ENCODE assay signal across 30 cellular contexts in genomic region chr18:22639626-22640025, GRCh38.
"Had no signal": no experiment of that assay in that cellular context is flagged by ENCODE, and none has a peak within 500 bp of the region (broad histone marks: within the 10 kb centered on the region; RNA-seq: fewer than 3 reads in every experiment).

No MANE protein-coding gene starts in this region.

- H3K9ac ChIP-seq: parathyroid adenoma had no signal

- H3K27me3 ChIP-seq: right atrium auricular region, uterus had no signal

- H3K4me2 ChIP-seq: smooth muscle cell had no signal

- H3K4me1 Mint-ChIP-seq: activated B cell treated with CpG ODN at 0.5 μM for 24 hours; activated CD8-positive, alpha-beta memory T cell treated with anti-CD3 and anti-CD28 coated beads, Interleukin-2, amount 10 ng/mL, durations not matched to agents 7 days and 5 days; activated naive CD4-positive, alpha-beta T cell treated with anti-CD3 and anti-CD28 coated beads, Interleukin-2, amount 50 U/mL, for 24 hours; activated naive CD8-positive, alpha-beta T cell treated with anti-CD3 and anti-CD28 coated beads, Interleukin-2, amount 50 U/mL, for 24 hours; naive B cell; stimulated activated memory B cell treated with anti-CD40 and anti-IgM and Interleukin-4, amounts not matched to agents 10 μg/mL and 1 μg/mL and 100 μg/mL, for 72 hours; stimulated activated naive CD8-positive, alpha-beta T cell treated with anti-CD3 and anti-CD28 coated beads, Interleukin-15, amount 100 ng/mL, for 72 hours had no signal

- DNase-seq: activated B cell treated with CpG ODN at 0.5 μM for 24 hours; activated CD8-positive, alpha-beta memory T cell treated with anti-CD3 and anti-CD28 coated beads, Interleukin-2, amount 10 ng/mL, durations not matched to agents 7 days and 5 days; activated CD8-positive, alpha-beta T cell treated with anti-CD3 and anti-CD28 coated beads, Interleukin-2, amount 10 ng/mL, durations not matched to agents 7 days and 5 days; activated naive CD8-positive, alpha-beta T cell treated with anti-CD3 and anti-CD28 coated beads, Interleukin-2, amount 50 U/mL, for 24 hours; activated T-cell treated with anti-CD3 and anti-CD28 coated beads, Interleukin-2, amount 50 U/mL, for 48 hours; amygdala; cerebellar nuclear complex; cortex of kidney; left cardiac atrium; left ventricle myocardium superior; naive B cell; stimulated activated CD4-positive, alpha-beta T cell treated with anti-CD3 and anti-CD28 coated beads, Interleukin-1b, Interleukin-23, amount 100 ng/mL, for 48 hours; stimulated activated CD4-positive, alpha-beta T cell treated with anti-CD3 and anti-CD28 coated beads, Interleukin-4, amount 100 ng/mL, for 4 hours; stimulated activated CD8-positive, alpha-beta memory T cell treated with anti-CD3 and anti-CD28 coated beads, Interleukin-4, amount 100 ng/mL, for 48 hours; stimulated activated naive CD8-positive, alpha-beta T cell treated with anti-CD3 and anti-CD28 coated beads, Interleukin-15, amount 100 ng/mL, for 72 hours; substantia nigra; T-helper 1 cell; uterus had no signal

- H3K9me3 ChIP-seq: uterus had no signal

- H3K27me3 Mint-ChIP-seq: activated B cell treated with CpG ODN at 0.5 μM for 24 hours; stimulated activated memory B cell treated with anti-CD40 and anti-IgM and Interleukin-4, amounts not matched to agents 10 μg/mL and 1 μg/mL and 100 μg/mL, for 72 hours; stimulated activated naive CD8-positive, alpha-beta T cell treated with anti-CD3 and anti-CD28 coated beads, Interleukin-15, amount 100 ng/mL, for 72 hours had no signal

- H3K4me3 ChIP-seq: right atrium auricular region, smooth muscle cell, uterus had no signal

- H3K4me3 Mint-ChIP-seq: activated B cell treated with CpG ODN at 0.5 μM for 24 hours; activated CD8-positive, alpha-beta memory T cell treated with anti-CD3 and anti-CD28 coated beads, Interleukin-2, amount 10 ng/mL, durations not matched to agents 7 days and 5 days; activated CD8-positive, alpha-beta T cell treated with anti-CD3 and anti-CD28 coated beads, Interleukin-2, amount 10 ng/mL, durations not matched to agents 7 days and 5 days; activated naive CD4-positive, alpha-beta T cell treated with anti-CD3 and anti-CD28 coated beads, Interleukin-2, amount 50 U/mL, for 24 hours; activated naive CD8-positive, alpha-beta T cell treated with anti-CD3 and anti-CD28 coated beads, Interleukin-2, amount 50 U/mL, for 24 hours; naive B cell; stimulated activated memory B cell treated with anti-CD40 and anti-IgM and Interleukin-4, amounts not matched to agents 10 μg/mL and 1 μg/mL and 100 μg/mL, for 72 hours; stimulated activated naive CD8-positive, alpha-beta T cell treated with anti-CD3 and anti-CD28 coated beads, Interleukin-15, amount 100 ng/mL, for 72 hours; T-helper 2 cell treated with Interferon-gamma antibody and Interleukin-4, amounts not matched to agents 5 μg/mL and 100 μg/mL, for 36 hours; type B pancreatic cell had no signal

- H3K36me3 ChIP-seq: right atrium auricular region, uterus had no signal

- H3K36me3 Mint-ChIP-seq: activated CD8-positive, alpha-beta memory T cell treated with anti-CD3 and anti-CD28 coated beads, Interleukin-2, amount 10 ng/mL, durations not matched to agents 7 days and 5 days; stimulated activated memory B cell treated with anti-CD40 and anti-IgM and Interleukin-4, amounts not matched to agents 10 μg/mL and 1 μg/mL and 100 μg/mL, for 72 hours; type B pancreatic cell had no signal

- H3K27ac Mint-ChIP-seq: activated B cell treated with CpG ODN at 0.5 μM for 24 hours; activated CD8-positive, alpha-beta memory T cell treated with anti-CD3 and anti-CD28 coated beads, Interleukin-2, amount 10 ng/mL, durations not matched to agents 7 days and 5 days; activated CD8-positive, alpha-beta T cell treated with anti-CD3 and anti-CD28 coated beads, Interleukin-2, amount 10 ng/mL, durations not matched to agents 7 days and 5 days; activated naive CD4-positive, alpha-beta T cell treated with anti-CD3 and anti-CD28 coated beads, Interleukin-2, amount 50 U/mL, for 24 hours; activated naive CD8-positive, alpha-beta T cell treated with anti-CD3 and anti-CD28 coated beads, Interleukin-2, amount 50 U/mL, for 24 hours; activated T-helper 2 cell treated with anti-CD3 and anti-CD28 coated beads, Interferon-gamma antibody, Interleukin-2, Interleukin-4, amounts not matched to agents 10 μg/mL and 5 μg/mL and 100 μg/mL, durations not matched to agents 14 hours and 24 hours and 36 hours; naive B cell; stimulated activated memory B cell treated with anti-CD40 and anti-IgM and Interleukin-4, amounts not matched to agents 10 μg/mL and 1 μg/mL and 100 μg/mL, for 72 hours; stimulated activated naive CD8-positive, alpha-beta T cell treated with anti-CD3 and anti-CD28 coated beads, Interleukin-15, amount 100 ng/mL, for 72 hours; T-helper 2 cell treated with Interferon-gamma antibody and Interleukin-4, amounts not matched to agents 5 μg/mL and 100 μg/mL, for 36 hours; type B pancreatic cell had no signal

- ATAC-seq: activated CD8-positive, alpha-beta memory T cell treated with anti-CD3 and anti-CD28 coated beads, Interleukin-2, amount 10 ng/mL, durations not matched to agents 7 days and 5 days; activated CD8-positive, alpha-beta T cell treated with anti-CD3 and anti-CD28 coated beads, Interleukin-2, amount 10 ng/mL, durations not matched to agents 7 days and 5 days; activated naive CD8-positive, alpha-beta T cell treated with anti-CD3 and anti-CD28 coated beads, Interleukin-2, amount 50 U/mL, for 24 hours; esophagus mucosa; left ventricle myocardium superior; stimulated activated memory B cell treated with anti-CD40 and anti-IgM and Interleukin-4, amounts not matched to agents 10 μg/mL and 1 μg/mL and 100 μg/mL, for 72 hours; stimulated activated naive CD8-positive, alpha-beta T cell treated with anti-CD3 and anti-CD28 coated beads, Interleukin-15, amount 100 ng/mL, for 72 hours had no signal

- H2AFZ ChIP-seq: parathyroid adenoma had no signal

- H3K4me1 ChIP-seq: parathyroid adenoma, right atrium auricular region, uterus had no signal

- FAIRE-seq: endothelial cell of umbilical vein, frontal cortex, keratinocyte had no signal

- H3K79me2 ChIP-seq: parathyroid adenoma had no signal

- H3K27ac ChIP-seq: parathyroid adenoma, right atrium auricular region, uterus had no signal
